1 cellular context compared by ENCODE assay signal in the genomic region with DNA sequence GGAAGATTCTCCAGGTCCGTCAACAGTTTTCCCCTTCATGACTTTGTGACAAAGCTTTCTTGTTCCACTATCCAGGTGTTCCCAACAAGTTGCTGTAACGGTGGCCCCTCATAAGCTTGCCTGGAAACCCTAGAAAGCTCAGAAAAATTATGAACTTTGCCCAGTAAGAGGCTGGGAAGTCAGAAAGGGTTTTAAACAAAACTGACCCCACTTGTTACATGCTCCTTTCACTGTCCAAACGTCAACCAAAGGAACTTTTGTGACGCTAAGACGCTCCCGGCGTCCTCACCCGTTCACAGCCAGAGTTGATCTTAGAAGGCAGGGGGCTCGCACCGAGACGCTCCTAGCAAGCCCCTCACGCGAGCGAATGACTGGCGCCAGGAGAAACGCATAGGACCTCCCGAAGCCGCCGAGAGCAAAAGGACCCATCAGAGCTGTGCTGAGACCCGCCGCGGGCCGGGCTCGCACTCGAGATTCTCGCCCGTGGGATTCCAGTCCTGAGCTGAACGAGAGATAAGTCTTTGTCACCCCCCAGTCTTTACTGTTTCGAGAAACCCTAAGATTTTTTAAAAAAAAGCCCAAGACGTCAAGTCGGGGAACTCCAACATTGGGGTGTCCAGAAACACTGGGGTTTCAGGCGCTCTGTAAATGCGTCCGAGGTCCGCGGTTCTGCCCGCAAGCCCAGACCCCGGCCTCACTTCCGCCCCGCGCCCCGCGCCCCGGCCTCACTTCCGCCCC.
TF ChIP-seq lines count a peak whose summit lies in the region.

No MANE protein-coding gene starts in this region.

TF ChIP-seq in HEK293, 187 proteins besides CTCF, POLR2A, EP300 and RAD21 (continued from another document and continues in another):
- TF ChIP-seq, protein P1, sequence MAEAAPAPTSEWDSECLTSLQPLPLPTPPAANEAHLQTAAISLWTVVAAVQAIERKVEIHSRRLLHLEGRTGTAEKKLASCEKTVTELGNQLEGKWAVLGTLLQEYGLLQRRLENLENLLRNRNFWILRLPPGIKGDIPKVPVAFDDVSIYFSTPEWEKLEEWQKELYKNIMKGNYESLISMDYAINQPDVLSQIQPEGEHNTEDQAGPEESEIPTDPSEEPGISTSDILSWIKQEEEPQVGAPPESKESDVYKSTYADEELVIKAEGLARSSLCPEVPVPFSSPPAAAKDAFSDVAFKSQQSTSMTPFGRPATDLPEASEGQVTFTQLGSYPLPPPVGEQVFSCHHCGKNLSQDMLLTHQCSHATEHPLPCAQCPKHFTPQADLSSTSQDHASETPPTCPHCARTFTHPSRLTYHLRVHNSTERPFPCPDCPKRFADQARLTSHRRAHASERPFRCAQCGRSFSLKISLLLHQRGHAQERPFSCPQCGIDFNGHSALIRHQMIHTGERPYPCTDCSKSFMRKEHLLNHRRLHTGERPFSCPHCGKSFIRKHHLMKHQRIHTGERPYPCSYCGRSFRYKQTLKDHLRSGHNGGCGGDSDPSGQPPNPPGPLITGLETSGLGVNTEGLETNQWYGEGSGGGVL (tag by site-specific recombination; IDR thresholded peaks at IDR 0.05), result no peak
- TF ChIP-seq HOXC10 (CRISPR knock-in tag; IDR thresholded peaks at IDR 0.05), result no peak
- no peak for TF ChIP-seq ZSCAN23 (tag by site-specific recombination; IDR thresholded peaks at IDR 0.05)
- no peak for TF ChIP-seq ZNF510 (tag by site-specific recombination; IDR thresholded peaks at IDR 0.05; ENCODE audit: insufficient replicate concordance)
- no peak for TF ChIP-seq SCRT1 (tag by site-specific recombination; IDR thresholded peaks at IDR 0.05; ENCODE audit: borderline replicate concordance)
- peak; percentile 8; the same call in 1 of the 2 replicates for TF ChIP-seq ZNF660 (tag by site-specific recombination; IDR thresholded peaks at IDR 0.05)
- TF ChIP-seq ZNF560 (tag by site-specific recombination; IDR thresholded peaks at IDR 0.05; ENCODE audit: borderline replicate concordance), result no peak
- no peak for TF ChIP-seq TCF7L2 (IDR thresholded peaks at IDR 0.05; ENCODE audit: borderline replicate concordance, low read depth, low read length)
- no peak for TF ChIP-seq ZSCAN30 (tag by site-specific recombination; IDR thresholded peaks at IDR 0.05)
- no peak for TF ChIP-seq ZNF121 (tag by site-specific recombination; IDR thresholded peaks at IDR 0.05)
- TF ChIP-seq YY1 (tag by site-specific recombination; IDR thresholded peaks at IDR 0.05), result no peak
- TF ChIP-seq, protein P2, sequence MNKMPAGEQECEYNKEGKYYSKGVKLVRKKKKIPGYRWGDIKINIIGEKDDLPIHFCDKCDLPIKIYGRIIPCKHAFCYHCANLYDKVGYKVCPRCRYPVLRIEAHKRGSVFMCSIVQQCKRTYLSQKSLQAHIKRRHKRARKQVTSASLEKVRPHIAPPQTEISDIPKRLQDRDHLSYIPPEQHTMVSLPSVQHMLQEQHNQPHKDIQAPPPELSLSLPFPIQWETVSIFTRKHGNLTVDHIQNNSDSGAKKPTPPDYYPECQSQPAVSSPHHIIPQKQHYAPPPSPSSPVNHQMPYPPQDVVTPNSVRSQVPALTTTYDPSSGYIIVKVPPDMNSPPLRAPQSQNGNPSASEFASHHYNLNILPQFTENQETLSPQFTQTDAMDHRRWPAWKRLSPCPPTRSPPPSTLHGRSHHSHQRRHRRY (tag by site-specific recombination; IDR thresholded peaks at IDR 0.05), result no peak
- no peak for TF ChIP-seq ZNF501 (tag by site-specific recombination; IDR thresholded peaks at IDR 0.05)
- TF ChIP-seq ZFHX2 (tag by site-specific recombination; conservative IDR thresholded peaks at IDR 0.05), result no peak
- no peak for TF ChIP-seq ZNF544 (tag by site-specific recombination; IDR thresholded peaks at IDR 0.05)
- TF ChIP-seq ZNF473 (tag by site-specific recombination; IDR thresholded peaks at IDR 0.05), result no peak
- TF ChIP-seq RBAK (tag by site-specific recombination; IDR thresholded peaks at IDR 0.05), result no peak
- TF ChIP-seq ZNF704 (tag by site-specific recombination; IDR thresholded peaks at IDR 0.05), result no peak
- 0 out of 2 replicates have a peak, but pooled peaks have one; percentile 21 for TF ChIP-seq ZNF777 (tag by site-specific recombination; IDR thresholded peaks at IDR 0.05; ENCODE audit: borderline replicate concordance)
- TF ChIP-seq ZNF624 (tag by site-specific recombination; IDR thresholded peaks at IDR 0.05), result no peak
- no peak for TF ChIP-seq ZFP69B (tag by site-specific recombination; IDR thresholded peaks at IDR 0.05)
- TF ChIP-seq ZNF558 (tag by site-specific recombination; IDR thresholded peaks at IDR 0.05), result no peak
- TF ChIP-seq REPIN1 (tag by site-specific recombination; IDR thresholded peaks at IDR 0.05; ENCODE audit: low read depth), result no peak
- peak; percentile 12; the same call in 1 of the 2 replicates for TF ChIP-seq GLIS2 (tag by site-specific recombination; IDR thresholded peaks at IDR 0.05)
- no peak for TF ChIP-seq OVOL3 (tag by site-specific recombination; IDR thresholded peaks at IDR 0.05)
- TF ChIP-seq ZSCAN18 (tag by site-specific recombination; IDR thresholded peaks at IDR 0.05), result no peak
- TF ChIP-seq REST (tag by site-specific recombination; IDR thresholded peaks at IDR 0.05), result no peak
- TF ChIP-seq ZBTB11 (tag by site-specific recombination; conservative IDR thresholded peaks at IDR 0.05; ENCODE audit: low read depth), result peak; percentile 75
- peak; percentile 74 for TF ChIP-seq SCRT2 (tag by site-specific recombination; IDR thresholded peaks at IDR 0.05)
- TF ChIP-seq, protein P3, sequence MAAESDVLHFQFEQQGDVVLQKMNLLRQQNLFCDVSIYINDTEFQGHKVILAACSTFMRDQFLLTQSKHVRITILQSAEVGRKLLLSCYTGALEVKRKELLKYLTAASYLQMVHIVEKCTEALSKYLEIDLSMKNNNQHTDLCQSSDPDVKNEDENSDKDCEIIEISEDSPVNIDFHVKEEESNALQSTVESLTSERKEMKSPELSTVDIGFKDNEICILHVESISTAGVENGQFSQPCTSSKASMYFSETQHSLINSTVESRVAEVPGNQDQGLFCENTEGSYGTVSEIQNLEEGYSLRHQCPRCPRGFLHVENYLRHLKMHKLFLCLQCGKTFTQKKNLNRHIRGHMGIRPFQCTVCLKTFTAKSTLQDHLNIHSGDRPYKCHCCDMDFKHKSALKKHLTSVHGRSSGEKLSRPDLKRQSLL (tag by site-specific recombination; IDR thresholded peaks at IDR 0.05), result no peak
- 0 out of 2 replicates have a peak, but pooled peaks have one; percentile 17 for TF ChIP-seq ZNF518A (tag by site-specific recombination; conservative IDR thresholded peaks at IDR 0.05; ENCODE audit: low read depth)
- no peak for TF ChIP-seq ZNF488 (tag by site-specific recombination; IDR thresholded peaks at IDR 0.05)
